Comparison of ENCODE assay signal across 18 cellular contexts in genomic region chr10:50517626-50518025, GRCh38.
"Had no signal": no experiment of that assay in that cellular context is flagged by ENCODE, and none has a peak within 500 bp of the region (broad histone marks: within the 10 kb centered on the region; RNA-seq: fewer than 3 reads in every experiment).

No MANE protein-coding gene starts in this region.

- H3K27me3 Mint-ChIP-seq: brain, T-cell had no signal

- H3K4me1 ChIP-seq: colonic mucosa had no signal

- H3K36me3 ChIP-seq: colonic mucosa, thyroid gland had no signal

- H3K27ac ChIP-seq: colonic mucosa, parathyroid adenoma, thyroid gland, upper lobe of right lung had no signal

- H3K9me3 ChIP-seq: colonic mucosa, esophagus muscularis mucosa, thyroid gland, upper lobe of right lung had no signal

- H3K4me1 Mint-ChIP-seq: nephron progenitor cell had no signal

- H3K27me3 ChIP-seq: colonic mucosa, esophagus muscularis mucosa, thyroid gland, upper lobe of right lung had no signal

- H2AFZ ChIP-seq: parathyroid adenoma had no signal

- H3K27ac Mint-ChIP-seq: brain, nephron progenitor cell had no signal

- H3K9ac ChIP-seq: parathyroid adenoma had no signal

- H3K4me3 Mint-ChIP-seq: brain, nephron progenitor cell, T-cell had no signal

- H3K4me3 ChIP-seq: colonic mucosa, esophagus muscularis mucosa, thyroid gland, upper lobe of right lung had no signal

- ATAC-seq: left ventricle myocardium superior; right cardiac atrium; SK-N-SH treated with all-trans-retinoic acid at 6 μM for 48 hours; stimulated activated naive CD8-positive, alpha-beta T cell treated with anti-CD3 and anti-CD28 coated beads, Interleukin-15, Interleukin-2, amounts not matched to agents 100 U/mL and 50 U/mL, for 24 hours; T-cell; upper lobe of right lung had no signal

- DNase-seq: activated CD4-positive, alpha-beta T cell treated with anti-CD3 and anti-CD28 coated beads for 1 hour; activated CD4-positive, alpha-beta T cell treated with anti-CD3 and anti-CD28 coated beads, Interleukin-2, amount 50 U/mL, for 1 hour; activated T-cell treated with anti-CD3 and anti-CD28 coated beads, Interleukin-2, amount 50 U/mL, for 1 hour; anterior cingulate cortex; caudate nucleus; colonic mucosa; left ventricle myocardium superior; nephron progenitor cell; right cardiac atrium; stimulated activated CD4-positive, alpha-beta T cell treated with anti-CD3 and anti-CD28 coated beads, Interleukin-4, amount 100 ng/mL, for 4 hours; stimulated activated naive CD8-positive, alpha-beta T cell treated with anti-CD3 and anti-CD28 coated beads, Interleukin-15, Interleukin-2, amounts not matched to agents 100 U/mL and 50 U/mL, for 24 hours; T-cell; thyroid gland; upper lobe of right lung had no signal

- H3K9me3 Mint-ChIP-seq: brain, nephron progenitor cell, T-cell had no signal

- H3K36me3 Mint-ChIP-seq: brain had no signal
